8 cellular contexts compared by ENCODE assay signal in the genomic region with DNA sequence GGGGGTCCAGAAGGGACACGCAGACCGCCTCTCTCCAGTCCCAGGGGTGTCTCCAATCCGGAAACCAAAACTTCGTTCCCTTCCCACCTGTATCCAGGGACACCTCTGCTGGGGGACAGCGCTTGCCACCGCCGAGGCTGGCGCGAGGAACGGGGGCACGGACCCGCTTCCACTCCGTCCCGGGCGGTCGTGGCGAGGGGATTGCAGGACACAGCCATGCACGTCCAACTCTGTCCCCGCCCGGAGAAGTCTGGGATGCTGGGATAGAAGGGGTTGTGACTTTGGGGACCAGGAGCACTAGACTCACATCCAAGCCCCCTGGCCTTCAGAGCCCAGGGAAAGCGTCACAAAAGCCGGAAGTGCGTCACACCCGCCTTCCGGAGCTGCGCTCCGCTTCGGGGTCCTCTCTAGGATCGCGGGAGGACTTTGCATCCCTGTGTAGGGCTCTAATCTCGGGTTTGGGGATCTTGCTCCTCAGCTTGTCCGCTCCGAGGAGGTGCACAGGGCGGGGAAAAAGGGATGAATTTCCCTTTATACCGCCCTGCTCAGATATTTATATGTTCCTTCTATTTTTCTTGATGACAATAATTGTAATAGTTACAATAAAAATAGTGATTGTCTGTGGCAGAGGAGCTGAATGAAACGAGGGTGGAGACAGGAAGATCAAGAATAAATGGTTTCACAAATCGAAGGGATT. TPM values are rescaled to one million over a fixed set of nuclear protein-coding genes. Genes with fewer than 3 reads are reported as not detected.
DNase-seq lines count a peak whose midpoint lies in the region; ATAC-seq and TF ChIP-seq lines count a peak whose summit lies in the region.

A gene (minus strand): TSS at position 348 of the 697 bp plus-strand sequence. CDS start 3,707 bp downstream, outside the sequence.

- TF ChIP-seq POLR2A in prostate gland (IDR thresholded peaks at IDR 0.05) = peak; percentile 47

- intact Hi-C loops in prostate gland (cut with DNase I) = loop anchor here (5.0 to 10.0 kb wide), 2 partner anchors 50 to 363 kb away; a partner anchor contains a TSS

- peaks cover 14% of the 10 kb centered on the region for H3K36me3 ChIP-seq in right atrium auricular region
- no peaks in the 10 kb centered on the region for H3K36me3 ChIP-seq in prostate gland
- peaks cover 3% of the 10 kb centered on the region for H3K36me3 ChIP-seq in urinary bladder (ENCODE audit: insufficient read depth)

- H3K9me3 ChIP-seq in right atrium auricular region (peaks cover 0 to 3% of the 10 kb centered on the region in 2 donors), prostate gland (no peaks in the 10 kb centered on the region)

- H3K27me3 ChIP-seq in right atrium auricular region = no peaks in the 10 kb centered on the region
- no peaks in the 10 kb centered on the region for H3K27me3 ChIP-seq in prostate gland (replicated peaks; ENCODE audit: insufficient read depth)

- peak within 1 kb of the TSS; percentile 71 for H3K4me3 ChIP-seq in GM12864 (ENCODE audit: low read depth, low read length)
- H3K4me3 ChIP-seq in right atrium auricular region = peak within 1 kb of the TSS; percentile 82 to 94
- H3K4me3 ChIP-seq in prostate gland = peak within 1 kb of the TSS; percentile 54 to 84
- peak within 1 kb of the TSS; percentile 92 for H3K4me3 ChIP-seq in urinary bladder (ENCODE audit: low read depth, low read length)

- DNase-seq in GM12864 (ENCODE audit: low read depth) = peak; percentile 71
- peak; percentile 90 for DNase-seq in NCI-H1436 (lab: John Stamatoyannopoulos, UW)
- DNase-seq in T-helper 1 cell = peak; percentile 64 to 89 (median 80)
- DNase-seq in right atrium auricular region (ENCODE audit: low spot score) = peak; percentile 86
- DNase-seq in prostate gland (ENCODE audit: low spot score) = peak; percentile 83

- TF ChIP-seq CTCF in GM12864 (IDR thresholded peaks at IDR 0.05; ENCODE audit: low read depth, low read length, missing control alignments) (no peak), right atrium auricular region (IDR thresholded peaks at IDR 0.05) (no peak), prostate gland (IDR thresholded peaks at IDR 0.05) (no peak)

- H3K4me1 ChIP-seq in right atrium auricular region (peaks cover 0 to 22% of the 10 kb centered on the region in 2 donors), prostate gland (replicated peaks) (no peaks in the 10 kb centered on the region), urinary bladder (ENCODE audit: insufficient read depth) (no peaks in the 10 kb centered on the region)

- H3K27ac ChIP-seq in angular gyrus (ENCODE audit: low read depth, low read length) (peak within 1 kb of the TSS; percentile 53), right atrium auricular region (peak within 1 kb of the TSS; percentile 84 to 92), prostate gland (peak within 1 kb of the TSS; percentile 76 to 85), urinary bladder (ENCODE audit: low read depth) (peak within 1 kb of the TSS; percentile 82)

- WGBS in prostate gland = under 1% methylated on average over 37 of the region's 37 CpGs
- under 1% methylated on average over 37 of the region's 37 CpGs for WGBS in urinary bladder

- peak; percentile 99 for ATAC-seq in HG02678 (IDR thresholded peaks at IDR 0.05; ENCODE audit: unreplicated experiment)

RNA-seq across cellular contexts. Expression of the gene that starts here (rescaled TPM):
- total RNA-seq in right atrium auricular region (1 to 10 TPM; 4.6 to 5.0 TPM), prostate gland (10 to 100 TPM in 1 of 2 donors, 1 to 10 TPM in 1; 5.5 to 11.2 TPM), urinary bladder (14.8 TPM)
- polyA plus RNA-seq in urinary bladder = 4.4 TPM

Comparison
In these comparisons a context has a peak if more than half of its experiments do, and no peak if none do; other contexts are left out.
1. Peak in every context shown above with its lines: DNase-seq, ATAC-seq, H3K4me3 ChIP-seq and H3K27ac ChIP-seq.